In the genomic region with DNA sequence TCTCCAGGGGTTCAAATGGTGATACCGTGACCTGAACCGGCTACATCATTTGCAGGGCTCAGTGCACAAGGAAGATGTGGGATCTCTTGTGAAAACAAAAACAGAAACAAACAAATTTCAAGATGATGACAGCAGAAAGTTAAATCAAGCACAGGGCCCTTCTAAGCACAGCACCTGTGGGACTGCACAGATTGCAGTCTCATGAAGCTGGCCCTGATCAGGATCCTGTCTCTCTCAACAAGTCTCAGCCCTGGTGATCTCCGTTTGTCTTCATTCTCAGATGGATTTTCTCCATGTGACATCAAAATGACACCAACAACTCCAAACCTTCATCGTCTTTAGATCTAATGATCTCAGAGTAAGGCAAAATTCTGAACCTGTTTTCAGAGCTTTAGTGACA, we compare ENCODE assay signal across 9 cellular contexts.
"Had no signal": no experiment of that assay in that cellular context is flagged by ENCODE, and none has a peak within 500 bp of the region (broad histone marks: within the 10 kb centered on the region; RNA-seq: fewer than 3 reads in every experiment).

No MANE protein-coding gene starts in this region.

- H3K27ac Mint-ChIP-seq: GM23338, H9, HFFc6 had no signal

- H2AFZ ChIP-seq: GM23248, GM23338 had no signal

- DNase-seq: GM23248, GOT3, H7, H9, HCEC 1CT, HFFc6 had no signal

- H3K4me3 ChIP-seq: GM23248, GM23338, HAP-1 had no signal

- H3K4me1 Mint-ChIP-seq: GM23338, H9 had no signal

- H3K4me3 Mint-ChIP-seq: GM23338, H9, HFFc6 had no signal

- H3K36me3 ChIP-seq: HAP-1 had no signal

- H3K27ac ChIP-seq: GM23248 had no signal

- H3K9me3 ChIP-seq: HAP-1 had no signal

- H3K4me1 ChIP-seq: HAP-1 had no signal

- H3K9ac ChIP-seq: GM23248 had no signal

- H3K4me2 ChIP-seq: GM23338 had no signal

- ATAC-seq: GM23338, HCT116 had no signal

- H3K9me3 Mint-ChIP-seq: HFFc6 had no signal
